9 cellular contexts compared by ENCODE assay signal in genomic region chr1:83500987-83501591, GRCh38.
A peak's percentile ranks its signal among the peaks of the same experiment; 100 is the strongest.
DNase-seq lines count a peak whose midpoint lies in the region; ATAC-seq and TF ChIP-seq lines count a peak whose summit lies in the region.
"Had no signal": no experiment of that assay in that cellular context is flagged by ENCODE, and none has a peak within 500 bp of the region (broad histone marks: within the 10 kb centered on the region; RNA-seq: fewer than 3 reads in every experiment).

No MANE protein-coding gene starts in this region.

- H3K9me3 ChIP-seq in heart left ventricle = no peaks in the 10 kb centered on the region

- H3K27me3 Mint-ChIP-seq in activated naive CD8-positive, alpha-beta T cell = no peaks in the 10 kb centered on the region

- intact Hi-C loops in heart left ventricle (cut with DNase I) = no loop called here

- peak overlapping the region; percentile 1 for H3K4me3 Mint-ChIP-seq in activated naive CD8-positive, alpha-beta T cell
- H3K4me3 Mint-ChIP-seq: endodermal cell had no signal

- peaks cover 4% of the 10 kb centered on the region for H3K36me3 Mint-ChIP-seq in activated naive CD8-positive, alpha-beta T cell

- ATAC-seq in GM18520 (IDR thresholded peaks at IDR 0.05; ENCODE audit: unreplicated experiment) (peak; percentile 99), HG03066 (IDR thresholded peaks at IDR 0.05; ENCODE audit: low read depth, unreplicated experiment) (peak; percentile 75), heart left ventricle (no peak)

- H3K4me3 ChIP-seq in heart left ventricle = no peak overlapping the region

- H3K27ac Mint-ChIP-seq in activated naive CD8-positive, alpha-beta T cell = peak overlapping the region; percentile 51
- H3K27ac Mint-ChIP-seq: endodermal cell had no signal

- 54 to 64% (median 56%) methylated on average over 1 of the region's 1 CpG for WGBS in heart left ventricle, 4 donors

- peaks cover 30% of the 10 kb centered on the region for H3K4me1 Mint-ChIP-seq in activated naive CD8-positive, alpha-beta T cell (ENCODE audit: low read depth)

- no peaks in the 10 kb centered on the region for H3K27me3 ChIP-seq in heart left ventricle

- TF ChIP-seq POLR2A in heart left ventricle (IDR thresholded peaks at IDR 0.05) = no peak

- no peaks in the 10 kb centered on the region for H3K9me3 Mint-ChIP-seq in activated naive CD8-positive, alpha-beta T cell (ENCODE audit: low read depth)
- H3K9me3 Mint-ChIP-seq: endodermal cell had no signal

- no peak overlapping the region for H3K27ac ChIP-seq in heart left ventricle

- peaks cover 0 to 7% (median 0%) of the 10 kb centered on the region in 12 donors for H3K4me1 ChIP-seq in heart left ventricle

- DNase-seq in GM20000 (ENCODE audit: low spot score) = peak; percentile 25
- DNase-seq in MV-4-11 (lab: John Stamatoyannopoulos, UW) = no peak
- DNase-seq in anterior cingulate cortex (lab: John Stamatoyannopoulos, UW) = no peak
- DNase-seq in stimulated activated CD4-positive, alpha-beta T cell treated with anti-CD3 and anti-CD28 coated beads, Interleukin-1b, Interleukin-23, amount 100 ng/mL, for 48 hours = no peak
- no peak for DNase-seq in heart left ventricle
- DNase-seq: endodermal cell had no signal

- no peak for TF ChIP-seq CTCF in GM20000 (IDR thresholded peaks at IDR 0.05; ENCODE audit: extremely low read depth, missing control alignments)
- TF ChIP-seq CTCF in heart left ventricle (IDR thresholded peaks at IDR 0.05) = no peak

- no peaks in the 10 kb centered on the region for H3K36me3 ChIP-seq in heart left ventricle

Comparison
In these comparisons a context has a peak if more than half of its experiments do, and no peak if none do; other contexts are left out.
1. ATAC-seq: peak in GM18520 (single experiment) and HG03066 (single experiment); none in heart left ventricle (0 of 4).